ENCODE assay signal across 12 cellular contexts in the genomic region with DNA sequence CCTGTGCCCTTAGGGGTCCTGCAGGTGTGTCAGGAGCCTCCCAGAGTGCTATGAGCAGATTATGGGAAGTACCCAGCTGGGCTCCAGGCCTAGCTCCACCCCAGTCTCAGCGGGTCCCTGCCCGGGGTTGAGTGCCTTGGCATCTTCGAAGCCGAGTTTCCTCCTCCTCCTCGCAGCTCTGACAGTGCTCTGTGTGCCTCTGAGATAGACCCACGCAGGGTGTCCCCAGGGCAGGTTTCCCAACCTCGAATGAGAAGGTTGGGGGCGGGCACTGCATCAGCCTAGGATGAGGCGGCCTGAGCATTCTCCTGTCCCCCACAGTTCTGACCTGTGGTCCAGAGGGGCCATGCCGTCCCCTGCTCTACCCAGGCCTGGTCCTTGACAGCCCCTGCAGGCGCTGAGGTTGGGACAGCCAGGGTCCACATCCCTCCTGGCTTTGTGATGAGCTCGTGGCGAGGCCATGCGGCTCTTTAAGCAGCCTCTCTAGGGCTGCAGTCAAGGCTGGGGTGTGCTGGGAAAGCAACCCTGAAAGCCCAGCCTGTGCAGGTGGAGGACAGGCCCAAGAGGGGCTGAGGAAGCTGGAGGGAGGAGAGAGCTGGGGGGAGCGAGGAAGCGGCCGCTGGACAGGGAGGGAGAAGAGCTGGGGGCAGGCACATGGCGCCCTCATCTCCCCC. TPM values are rescaled to one million over a fixed set of nuclear protein-coding genes. Genes with fewer than 3 reads are reported as not detected.
A peak's percentile ranks its signal among the peaks of the same experiment; 100 is the strongest.
DNase-seq lines count a peak whose midpoint lies in the region; ATAC-seq and TF ChIP-seq lines count a peak whose summit lies in the region.
"Had no signal": no experiment of that assay in that cellular context is flagged by ENCODE, and none has a peak within 500 bp of the region (broad histone marks: within the 10 kb centered on the region; RNA-seq: fewer than 3 reads in every experiment).

No MANE protein-coding gene starts in this region.

- no peaks in the 10 kb centered on the region for H4K20me1 ChIP-seq in BLaER1
- no peaks in the 10 kb centered on the region for H4K20me1 ChIP-seq in OCI-LY1 (ENCODE audit: insufficient read depth, low read length)

- H3K27ac ChIP-seq in BLaER1 (peak overlapping the region; percentile 91), OCI-LY1 (ENCODE audit: low read depth, low read length, poor library complexity, severe bottlenecking) (peak overlapping the region; percentile 86), WERI-Rb-1 (no peak overlapping the region)

- peak overlapping the region; percentile 77 for H3K4me2 ChIP-seq in BLaER1
- peak overlapping the region; percentile 2; the same call in 1 of the 2 replicates for H3K4me2 ChIP-seq in OCI-LY1 (ENCODE audit: low read length)

- H3K9ac ChIP-seq in BLaER1 (peak overlapping the region; percentile 72), OCI-LY1 (ENCODE audit: low read length) (peak overlapping the region; percentile 49; the same call in 1 of the 2 replicates)

- H3K27ac Mint-ChIP-seq in osteocyte (ENCODE audit: unreplicated experiment): no peak overlapping the region
- H3K27ac Mint-ChIP-seq in activated CD8-positive, alpha-beta T cell treated with anti-CD3 and anti-CD28 coated beads, Interleukin-2, amount 10 ng/mL, durations not matched to agents 7 days and 5 days: no peak overlapping the region

- no peaks in the 10 kb centered on the region for H3K79me2 ChIP-seq in OCI-LY1 (ENCODE audit: insufficient read depth, low read length)

- peaks cover 64% of the 10 kb centered on the region for H3K4me1 ChIP-seq in BLaER1
- H3K4me1 ChIP-seq in OCI-LY1 (ENCODE audit: insufficient read depth, low read length, severe bottlenecking): peaks cover 50% of the 10 kb centered on the region

- H3K27me3 Mint-ChIP-seq in osteocyte (ENCODE audit: unreplicated experiment): no peaks in the 10 kb centered on the region
- H3K27me3 Mint-ChIP-seq in activated CD8-positive, alpha-beta T cell treated with anti-CD3 and anti-CD28 coated beads, Interleukin-2, amount 10 ng/mL, durations not matched to agents 7 days and 5 days (ENCODE audit: low read depth): no peaks in the 10 kb centered on the region

- H3F3A ChIP-seq in OCI-LY1 (ENCODE audit: insufficient read depth, low read length): no peaks in the 10 kb centered on the region

- no peaks in the 10 kb centered on the region for H3K9me2 ChIP-seq in OCI-LY1 (ENCODE audit: low read depth, low read length)

- no peak overlapping the region for H2AFZ ChIP-seq in OCI-LY1 (ENCODE audit: low read length)

- H3K4me3 Mint-ChIP-seq in osteocyte (ENCODE audit: unreplicated experiment): no peak overlapping the region
- no peak overlapping the region for H3K4me3 Mint-ChIP-seq in activated CD8-positive, alpha-beta T cell treated with anti-CD3 and anti-CD28 coated beads, Interleukin-2, amount 10 ng/mL, durations not matched to agents 7 days and 5 days

- no peak for ATAC-seq in HG03025 (IDR thresholded peaks at IDR 0.05; ENCODE audit: low FRiP score, unreplicated experiment)
- ATAC-seq in activated CD8-positive, alpha-beta T cell treated with anti-CD3 and anti-CD28 coated beads, Interleukin-2, amount 10 ng/mL, durations not matched to agents 7 days and 5 days: no peak
- ATAC-seq: Panc1 had no signal

- H3K9me3 Mint-ChIP-seq in osteocyte (ENCODE audit: unreplicated experiment): no peaks in the 10 kb centered on the region
- no peaks in the 10 kb centered on the region for H3K9me3 Mint-ChIP-seq in activated CD8-positive, alpha-beta T cell treated with anti-CD3 and anti-CD28 coated beads, Interleukin-2, amount 10 ng/mL, durations not matched to agents 7 days and 5 days (ENCODE audit: insufficient read depth)

- peaks cover 2% of the 10 kb centered on the region for H3K36me3 Mint-ChIP-seq in osteocyte (ENCODE audit: unreplicated experiment)
- H3K36me3 Mint-ChIP-seq in activated CD8-positive, alpha-beta T cell treated with anti-CD3 and anti-CD28 coated beads, Interleukin-2, amount 10 ng/mL, durations not matched to agents 7 days and 5 days (ENCODE audit: low read depth): no peaks in the 10 kb centered on the region

- peaks cover 13% of the 10 kb centered on the region; the same call in 1 of the 2 replicates for H3K36me3 ChIP-seq in BLaER1
- H3K36me3 ChIP-seq in OCI-LY1 (ENCODE audit: insufficient read depth, low read length): no peaks in the 10 kb centered on the region
- no peaks in the 10 kb centered on the region for H3K36me3 ChIP-seq in WERI-Rb-1

- peaks cover 9% of the 10 kb centered on the region for H3K4me1 Mint-ChIP-seq in osteocyte (ENCODE audit: unreplicated experiment)
- peaks cover 2% of the 10 kb centered on the region for H3K4me1 Mint-ChIP-seq in activated CD8-positive, alpha-beta T cell treated with anti-CD3 and anti-CD28 coated beads, Interleukin-2, amount 10 ng/mL, durations not matched to agents 7 days and 5 days (ENCODE audit: low read depth)

- H3K9me3 ChIP-seq in BLaER1 (no peaks in the 10 kb centered on the region), OCI-LY1 (ENCODE audit: low read length) (no peaks in the 10 kb centered on the region), WERI-Rb-1 (ENCODE audit: severe bottlenecking) (no peaks in the 10 kb centered on the region)

- H3K27me3 ChIP-seq in BLaER1 (no peaks in the 10 kb centered on the region; the same call in 1 of the 2 replicates), OCI-LY1 (ENCODE audit: insufficient read depth, low read length) (no peaks in the 10 kb centered on the region), WERI-Rb-1 (ENCODE audit: insufficient read depth, low read depth, severe bottlenecking) (no peaks in the 10 kb centered on the region)

- H3K4me3 ChIP-seq in BLaER1 (no peak overlapping the region), OCI-LY1 (ENCODE audit: low read depth, low read length, poor library complexity, severe bottlenecking) (no peak overlapping the region), WERI-Rb-1 (ENCODE audit: low read depth, low read length) (no peak overlapping the region)

- CTCF ChIA-PET in activated CD8-positive, alpha-beta T cell treated with anti-CD3 and anti-CD28 coated beads, Interleukin-2, amount 10 ng/mL, durations not matched to agents 7 days and 5 days (lab: Charles Lee): no interaction called here

- POLR2A ChIA-PET in activated CD8-positive, alpha-beta T cell treated with anti-CD3 and anti-CD28 coated beads, Interleukin-2, amount 10 ng/mL, durations not matched to agents 7 days and 5 days (lab: Charles Lee): no interaction called here

- TF ChIP-seq CTCF in OCI-LY1 (IDR thresholded peaks at IDR 0.05; ENCODE audit: low read length): no peak
- TF ChIP-seq CTCF in osteocyte (IDR thresholded peaks at IDR 0.05): no peak
- TF ChIP-seq CTCF in WERI-Rb-1 (IDR thresholded peaks at IDR 0.05; ENCODE audit: low read depth, low read length): no peak

- DNase-seq in islet precursor cell: peak; percentile 40
- DNase-seq in osteocyte (ENCODE audit: extremely low spot score, unreplicated experiment): peak; percentile 49
- DNase-seq in AG20443 (ENCODE audit: low spot score): no peak
- DNase-seq in WERI-Rb-1: no peak
- DNase-seq in activated CD8-positive, alpha-beta T cell treated with anti-CD3 and anti-CD28 coated beads, Interleukin-2, amount 10 ng/mL, durations not matched to agents 7 days and 5 days: no peak
- DNase-seq: KG1 had no signal

RNA-seq across cellular contexts. Expression of gene SKOR1, which starts 20.2 kb away (rescaled TPM):
- total RNA-seq in osteocyte: 0.42 and 0.48 TPM in 2 replicates
- under 1 TPM; 0.21 to 0.32 TPM for total RNA-seq in activated CD8-positive, alpha-beta T cell treated with anti-CD3 and anti-CD28 coated beads, Interleukin-2, amount 10 ng/mL, durations not matched to agents 7 days and 5 days
- total RNA-seq: A172 had no signal

RNA-seq across cellular contexts. Expression of gene RNU6-1, which starts 34.7 kb away (rescaled TPM):
- total RNA-seq in osteocyte: not detected in 2 replicates
- total RNA-seq in activated CD8-positive, alpha-beta T cell treated with anti-CD3 and anti-CD28 coated beads, Interleukin-2, amount 10 ng/mL, durations not matched to agents 7 days and 5 days: not detected
- total RNA-seq: A172, MCF 10A had no signal

Comparison
In these comparisons a context has a peak if more than half of its experiments do, and no peak if none do; other contexts are left out.
1. DNase-seq: peak in islet precursor cell (single experiment) and osteocyte (single experiment); none in AG20443 (single experiment), WERI-Rb-1 (single experiment) and activated CD8-positive, alpha-beta T cell treated with anti-CD3 and anti-CD28 coated beads, Interleukin-2, amount 10 ng/mL, durations not matched to agents 7 days and 5 days (single experiment).